11 cellular contexts compared by ENCODE assay signal in genomic region chr2:25821225-25822056, GRCh38. TPM values are rescaled to one million over a fixed set of nuclear protein-coding genes. Genes with fewer than 3 reads are reported as not detected.
DNase-seq lines count a peak whose midpoint lies in the region; ATAC-seq and TF ChIP-seq lines count a peak whose summit lies in the region.
"Had no signal": no experiment of that assay in that cellular context is flagged by ENCODE, and none has a peak within 500 bp of the region (broad histone marks: within the 10 kb centered on the region; RNA-seq: fewer than 3 reads in every experiment).

No MANE protein-coding gene starts in this region.

- TF ChIP-seq RAD21 in HCT116 (IDR thresholded peaks at IDR 0.05; ENCODE audit: low read depth), result no peak

- no peaks in the 10 kb centered on the region for H3K4me1 ChIP-seq in HCT116 (ENCODE audit: control insufficient read depth in 1 of 2, insufficient read depth in 2 of 2, low read length in 2 of 2)
- H3K4me1 ChIP-seq: uterus had no signal

- H3K9me3 Mint-ChIP-seq in activated naive CD8-positive, alpha-beta T cell treated with anti-CD3 and anti-CD28 coated beads for 36 hours, result no peaks in the 10 kb centered on the region
- H3K9me3 Mint-ChIP-seq: brain had no signal

- H3K27me3 Mint-ChIP-seq in activated naive CD8-positive, alpha-beta T cell treated with anti-CD3 and anti-CD28 coated beads for 36 hours, result no peaks in the 10 kb centered on the region
- H3K27me3 Mint-ChIP-seq: brain had no signal

- no peak overlapping the region for H3K4me3 ChIP-seq in HCT116 (replicated peaks in 1 of 2; ENCODE audit: low read depth in 1 of 2, low read length in 2 of 2)

- H3K9me2 ChIP-seq in HCT116 (ENCODE audit: insufficient read depth), result no peaks in the 10 kb centered on the region

- no peak overlapping the region for H3K9ac ChIP-seq in HCT116 (ENCODE audit: low read length)

- no TSS peak for BruUV-seq in HCT116 (replicated peaks; lab: Mats Ljungman, UMichigan)

- H3K36me3 ChIP-seq in HCT116 (ENCODE audit: control insufficient read depth in 1 of 2, insufficient read depth in 2 of 2, low read length in 2 of 2), result no peaks in the 10 kb centered on the region
- H3K36me3 ChIP-seq: uterus had no signal

- POLR2A ChIA-PET in HCT116 (lab: Charles Lee), result no interaction called here

- TF ChIP-seq POLR2A in HCT116 (IDR thresholded peaks at IDR 0.05; ENCODE audit: borderline replicate concordance, extremely low read depth, insufficient read depth, insufficient read length), result no peak

- no peak overlapping the region for H3K4me2 ChIP-seq in HCT116 (ENCODE audit: low read length)

- H3K4me3 Mint-ChIP-seq in activated naive CD8-positive, alpha-beta T cell treated with anti-CD3 and anti-CD28 coated beads for 36 hours, result peak overlapping the region; percentile 69

- no peaks in the 10 kb centered on the region for H3K9me3 ChIP-seq in HCT116 (ENCODE audit: control insufficient read depth in 1 of 2, insufficient read depth in 1 of 2, low read depth in 1 of 2, low read length in 2 of 2)
- H3K9me3 ChIP-seq: uterus had no signal

- H3K27me3 ChIP-seq in HCT116 (ENCODE audit: insufficient read depth, low read length), result no peaks in the 10 kb centered on the region
- H3K27me3 ChIP-seq: uterus had no signal

- peak overlapping the region; percentile 84 for H3K27ac Mint-ChIP-seq in activated naive CD8-positive, alpha-beta T cell treated with anti-CD3 and anti-CD28 coated beads for 36 hours

- H3K27ac ChIP-seq in 22Rv1 (peak overlapping the region; percentile 59), HCT116 (ENCODE audit: low read depth, low read length) (no peak overlapping the region)

- H2AFZ ChIP-seq in HCT116 (ENCODE audit: low read depth, low read length, poor library complexity, severe bottlenecking), result no peak overlapping the region

- RAD21 ChIA-PET in HCT116 (lab: Charles Lee; ENCODE audit: low non-redundant PET in 1 of 2, low total read pairs in 2 of 2, uncharacterized antibody in 2 of 2, unreplicated experiment in 2 of 2), result no interaction called here

- H3K36me3 Mint-ChIP-seq in activated naive CD8-positive, alpha-beta T cell treated with anti-CD3 and anti-CD28 coated beads for 36 hours, result peaks cover 34% of the 10 kb centered on the region

- ATAC-seq in HCT116 (no peak), GM21360 (IDR thresholded peaks at IDR 0.05; ENCODE audit: unreplicated experiment) (no peak), HG02678 (IDR thresholded peaks at IDR 0.05; ENCODE audit: unreplicated experiment) (no peak)

- TF ChIP-seq CTCF in 22Rv1 (IDR thresholded peaks at IDR 0.05) (no peak), HCT116 (IDR thresholded peaks at IDR 0.05 in 2 of 3, conservative IDR thresholded peaks at IDR 0.05 in 1 of 3; ENCODE audit: borderline replicate concordance in 1 of 3, insufficient read depth in 1 of 3, low read depth in 2 of 3, low read length in 2 of 3) (no peak)

- DNase-seq in HCT116 (ENCODE audit: low read depth, low spot score), result no peak
- DNase-seq in activated naive CD8-positive, alpha-beta T cell treated with anti-CD3 and anti-CD28 coated beads for 36 hours, result no peak
- DNase-seq in iris pigment epithelial cell (ENCODE audit: low read depth), result peak; percentile 70
- no peak for DNase-seq in NCI-H187 (lab: John Stamatoyannopoulos, UW)
- DNase-seq in GM03348 (ENCODE audit: low spot score), result no peak
- DNase-seq: NCI-H1930 had no signal

- H3K4me1 Mint-ChIP-seq in activated naive CD8-positive, alpha-beta T cell treated with anti-CD3 and anti-CD28 coated beads for 36 hours, result peaks cover 66% of the 10 kb centered on the region

- H4K20me1 ChIP-seq in HCT116 (ENCODE audit: insufficient read depth), result peaks cover 4% of the 10 kb centered on the region; the same call in 1 of the 2 replicates

- CTCF ChIA-PET in HCT116 (lab: Charles Lee), result no interaction called here

- intact Hi-C loops in HCT116 (cut with micrococcal nuclease), result no loop called here

- no peaks in the 10 kb centered on the region for H3K79me2 ChIP-seq in HCT116 (ENCODE audit: insufficient read depth, low read length)

TF ChIP-seq in HCT116, 20 proteins besides CTCF, POLR2A, EP300 and RAD21:
- TF ChIP-seq CEBPB (IDR thresholded peaks at IDR 0.05; ENCODE audit: low read depth) (peak; percentile 42; the same call in 1 of the 2 replicates), EGR1 (IDR thresholded peaks at IDR 0.05; ENCODE audit: low read depth) (no peak)
TF ChIP-seq in HCT116: peak in this region for 1.

RNA-seq across cellular contexts. Expression of gene ASXL2, which starts 56.8 kb away (rescaled TPM):
- 29.2 TPM for total RNA-seq in HCT116 (2021; ENCODE audit: unreplicated experiment)
- 9.4 and 12.5 TPM in 2 replicates for polyA plus RNA-seq in HCT116 (2012)
- 10 to 100 TPM; 36.2 to 39.6 TPM for total RNA-seq in activated naive CD8-positive, alpha-beta T cell treated with anti-CD3 and anti-CD28 coated beads for 36 hours
